23 cellular contexts compared by ENCODE assay signal in genomic region chr12:68739891-68740290, GRCh38.
"Had no signal": no experiment of that assay in that cellular context is flagged by ENCODE, and none has a peak within 500 bp of the region (broad histone marks: within the 10 kb centered on the region; RNA-seq: fewer than 3 reads in every experiment).

No MANE protein-coding gene starts in this region.

- ATAC-seq: foreskin keratinocyte; left colon; left ventricle myocardium superior; natural killer cell treated with Interleukin-12 subunit alpha and Interleukin-12 subunit beta and Interleukin-15 and Interleukin-18, amount 100 ng/mL, for 72 hours; stimulated activated naive B cell treated with anti-CD40 and anti-IgM and Interleukin-4, amounts not matched to agents 10 μg/mL and 1 μg/mL and 100 μg/mL, for 72 hours; stimulated activated naive CD8-positive, alpha-beta T cell treated with anti-CD3 and anti-CD28 coated beads, Interleukin-15, amount 100 ng/mL, for 72 hours had no signal

- H2AFZ ChIP-seq: hepatocyte, neural progenitor cell had no signal

- H3K4me2 ChIP-seq: hepatocyte, neural progenitor cell had no signal

- H3K27me3 ChIP-seq: foreskin keratinocyte, hepatocyte, neural progenitor cell, ovary, right atrium auricular region, sigmoid colon had no signal

- H3K27ac ChIP-seq: foreskin keratinocyte, hepatocyte, neural progenitor cell, ovary, right atrium auricular region, sigmoid colon, skin epidermis, thoracic aorta had no signal

- H3K4me1 ChIP-seq: foreskin keratinocyte, neural progenitor cell, right atrium auricular region, sigmoid colon had no signal

- H3K36me3 ChIP-seq: ovary had no signal

- H3K9ac ChIP-seq: neural progenitor cell had no signal

- H3K9me3 ChIP-seq: ovary, right atrium auricular region, sigmoid colon, thoracic aorta had no signal

- DNase-seq: dermis blood vessel endothelial cell; erythroblast; foreskin keratinocyte; head of caudate nucleus; left colon; left ventricle myocardium superior; mesenchymal stem cell; midbrain; nucleus accumbens; ovary; sigmoid colon; stimulated activated CD4-positive, alpha-beta T cell treated with anti-CD3 and anti-CD28 coated beads, Interleukin-2, amount 100 ng/mL, for 24 hours; stimulated activated CD4-positive, alpha-beta T cell treated with anti-CD3 and anti-CD28 coated beads, Interleukin-4, amount 100 ng/mL, for 4 hours; stimulated activated naive B cell treated with anti-CD40 and anti-IgM and Interleukin-4, amounts not matched to agents 10 μg/mL and 1 μg/mL and 100 μg/mL, for 72 hours; stimulated activated naive CD8-positive, alpha-beta T cell treated with anti-CD3 and anti-CD28 coated beads, Interleukin-15, amount 100 ng/mL, for 72 hours; trophoblast cell had no signal

- H3K4me3 ChIP-seq: hepatocyte, lung, neural progenitor cell, ovary, right atrium auricular region, sigmoid colon, skin epidermis, thoracic aorta had no signal

- H3K79me2 ChIP-seq: hepatocyte had no signal
